ENCODE assay signal across 25 cellular contexts in the genomic region with DNA sequence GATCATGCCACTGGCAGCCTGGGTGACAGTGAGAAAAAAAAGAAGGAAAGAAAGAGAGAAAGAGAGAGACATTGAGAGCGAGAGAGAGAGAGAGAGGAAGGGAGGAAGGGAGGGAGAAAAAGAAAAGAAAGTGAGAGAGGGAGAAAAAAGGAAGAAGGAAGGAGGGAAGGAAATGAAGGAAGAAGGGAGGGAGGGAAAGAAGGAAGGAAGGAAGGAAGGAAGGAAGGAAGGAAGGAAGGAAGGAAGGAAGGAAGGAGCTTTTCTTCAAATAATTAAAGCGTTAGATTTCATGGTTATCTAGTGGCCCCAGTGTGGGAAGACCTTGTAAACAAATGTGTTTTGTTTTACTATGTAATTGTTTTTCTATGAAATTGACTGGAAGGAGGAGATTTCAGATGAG.
"Had no signal": no experiment of that assay in that cellular context is flagged by ENCODE, and none has a peak within 500 bp of the region (broad histone marks: within the 10 kb centered on the region; RNA-seq: fewer than 3 reads in every experiment).

No MANE protein-coding gene starts in this region.

- DNase-seq: colonic mucosa; cortex of kidney; effector CD8-positive, alpha-beta T cell; effector memory CD8-positive, alpha-beta T cell; endodermal cell; erythroblast; esophagus squamous epithelium; foreskin fibroblast; foreskin melanocyte; gastrocnemius medialis; glutamatergic neuron; heart right ventricle; hippocampal formation; immature natural killer cell; left cardiac atrium; left lung; left ventricle myocardium superior; lower lobe of right lung; mesenchymal stem cell; mucosa of descending colon; naive B cell had no signal

- H3K9me3 Mint-ChIP-seq: dendritic cell treated with granulocyte-macrophage colony-stimulating factor and Interleukin-4, amounts not matched to agents 40 ng/mL and 50 ng/mL, for 4 days had no signal

- H3K4me3 ChIP-seq: colonic mucosa, esophagus squamous epithelium, gastrocnemius medialis, heart right ventricle, left lung, lower lobe of right lung, mucosa of descending colon had no signal

- H3K4me1 ChIP-seq: colonic mucosa, esophagus squamous epithelium, gastrocnemius medialis, heart right ventricle, left lung, lower lobe of right lung had no signal

- H3K27ac ChIP-seq: colonic mucosa, epithelial cell of prostate, esophagus squamous epithelium, gastrocnemius medialis, heart right ventricle, left lung, lower lobe of right lung had no signal

- H3K36me3 ChIP-seq: colonic mucosa, esophagus squamous epithelium, gastrocnemius medialis, heart right ventricle, left lung, lower lobe of right lung had no signal

- H3K27ac Mint-ChIP-seq: dendritic cell treated with granulocyte-macrophage colony-stimulating factor and Interleukin-4, amounts not matched to agents 40 ng/mL and 50 ng/mL, for 4 days; effector memory CD8-positive, alpha-beta T cell; endodermal cell; immature natural killer cell; mesothelial cell of epicardium had no signal

- H3K36me3 Mint-ChIP-seq: immature natural killer cell, mesothelial cell of epicardium, naive B cell had no signal

- H3K4me3 Mint-ChIP-seq: dendritic cell treated with granulocyte-macrophage colony-stimulating factor and Interleukin-4, amounts not matched to agents 40 ng/mL and 50 ng/mL, for 4 days; effector memory CD8-positive, alpha-beta T cell; endodermal cell; immature natural killer cell; mesothelial cell of epicardium; naive B cell had no signal

- ATAC-seq: effector memory CD8-positive, alpha-beta T cell; esophagus mucosa; gastrocnemius medialis; heart right ventricle; left cardiac atrium; left lung; left ventricle myocardium superior; lower lobe of right lung; mucosa of descending colon had no signal

- H3K9me3 ChIP-seq: colonic mucosa, esophagus squamous epithelium, gastrocnemius medialis, mucosa of descending colon had no signal

- H3K27me3 ChIP-seq: colonic mucosa, esophagus squamous epithelium, gastrocnemius medialis, heart right ventricle had no signal
